In the genomic region with DNA sequence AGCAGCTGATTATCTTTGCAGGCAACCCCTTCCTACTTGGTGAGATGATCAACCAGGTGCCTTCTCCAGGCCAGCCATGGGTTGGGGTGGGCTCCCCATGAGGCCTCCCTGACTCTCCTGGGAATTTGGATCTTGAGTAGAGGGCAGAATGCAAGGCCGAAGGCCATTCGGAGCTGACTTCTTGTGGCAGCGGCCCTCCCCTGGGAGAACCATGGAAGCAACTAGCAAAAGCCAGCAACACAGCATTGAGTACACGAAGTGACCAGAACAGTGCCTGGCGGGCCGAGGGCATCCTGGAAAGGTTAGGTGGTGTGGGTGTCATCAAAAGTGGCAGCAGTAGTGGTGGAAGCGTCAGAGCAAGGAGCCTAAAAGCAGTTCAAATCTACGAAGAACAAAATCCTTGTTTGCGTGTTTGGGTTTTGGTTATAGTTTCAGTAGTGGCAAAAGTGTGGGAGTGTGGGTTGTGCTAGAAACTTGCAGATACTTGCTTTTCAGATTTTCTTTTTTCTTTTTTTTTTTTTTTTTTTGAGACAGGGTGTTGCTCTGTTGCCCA, we compare ENCODE assay signal across 19 cellular contexts. TPM values are rescaled to one million over a fixed set of nuclear protein-coding genes. Genes with fewer than 3 reads are reported as not detected.
A peak's percentile ranks its signal among the peaks of the same experiment; 100 is the strongest.
DNase-seq lines count a peak whose midpoint lies in the region; ATAC-seq, FAIRE-seq and TF ChIP-seq lines count a peak whose summit lies in the region.
"Had no signal": no experiment of that assay in that cellular context is flagged by ENCODE, and none has a peak within 500 bp of the region (broad histone marks: within the 10 kb centered on the region; RNA-seq: fewer than 3 reads in every experiment).

No MANE protein-coding gene starts in this region.

- no peaks in the 10 kb centered on the region for H3K9me3 Mint-ChIP-seq in immature natural killer cell
- H3K9me3 Mint-ChIP-seq: CD8-positive, alpha-beta memory T cell had no signal

- WGBS in esophagus squamous epithelium, 2 donors: 58 to 67% methylated on average over 9 of the region's 9 CpGs
- 84 to 94% (median 88%) methylated on average over 9 of the region's 9 CpGs for WGBS in spleen, 5 donors

- ATAC-seq in RWPE2 (ENCODE audit: low read depth) (no peak), HG03095 (IDR thresholded peaks at IDR 0.05; ENCODE audit: unreplicated experiment) (no peak)

- no peaks in the 10 kb centered on the region for H3K27me3 ChIP-seq in RWPE2 (ENCODE audit: insufficient read depth, poor library complexity, severe bottlenecking)
- no peaks in the 10 kb centered on the region for H3K27me3 ChIP-seq in esophagus squamous epithelium
- peaks cover 0 to 23% (median 0%) of the 10 kb centered on the region in 7 donors for H3K27me3 ChIP-seq in spleen (replicated peaks in 1 of 7)

- intact Hi-C loops in esophagus squamous epithelium (cut with DNase I) (loop anchor here (5.0 kb wide), 1 partner anchor 103 kb away; a partner anchor contains a TSS), spleen (cut with DNase I; ENCODE audit: low total_unique reads) (no loop called here)

- H3K27me3 Mint-ChIP-seq in immature natural killer cell (ENCODE audit: low read depth in 3 of 3): peaks cover 3 to 10% (median 5%) of the 10 kb centered on the region in 3 donors

- H3K36me3 Mint-ChIP-seq in immature natural killer cell: no peaks in the 10 kb centered on the region

- TF ChIP-seq POLR2A in esophagus squamous epithelium (IDR thresholded peaks at IDR 0.05) (no peak), spleen (IDR thresholded peaks at IDR 0.05) (no peak)

- TF ChIP-seq CTCF in RWPE2 (IDR thresholded peaks at IDR 0.05; ENCODE audit: poor library complexity, severe bottlenecking): no peak
- TF ChIP-seq CTCF in esophagus squamous epithelium (IDR thresholded peaks at IDR 0.05): no peak
- TF ChIP-seq CTCF in spleen (IDR thresholded peaks at IDR 0.05 in 8 of 11, conservative IDR thresholded peaks at IDR 0.05 in 3 of 11): no peak

- DNase-seq in GM19239 (ENCODE audit: insufficient read length, low spot score): no peak
- no peak for DNase-seq in RWPE2 (ENCODE audit: low spot score)
- no peak for DNase-seq in esophagus squamous epithelium (lab: John Stamatoyannopoulos, UW)
- peak; percentile 66 for DNase-seq in spleen
- no peak for DNase-seq in SKM-1 (lab: John Stamatoyannopoulos, UW; ENCODE audit: unreplicated experiment)
- DNase-seq in immature natural killer cell: no peak
- DNase-seq: CD8-positive, alpha-beta memory T cell; DMS79; GM23248; KBM-7; NCI-H1417 treated with DMSO at 0.1 percent for 48 hours; NCI-H1930; NCI-H69; SJCRH30 had no signal

- peak; percentile 21 for FAIRE-seq in GM19239 (lab: Jason Lieb, UNC)
- FAIRE-seq: D721Med had no signal

- no peak overlapping the region for H3K4me3 Mint-ChIP-seq in immature natural killer cell
- H3K4me3 Mint-ChIP-seq: CD8-positive, alpha-beta memory T cell had no signal

- no peak overlapping the region for H3K27ac Mint-ChIP-seq in immature natural killer cell

- H3K4me1 ChIP-seq in RWPE2 (ENCODE audit: insufficient read depth, poor library complexity, severe bottlenecking): peaks cover 48% of the 10 kb centered on the region
- peaks cover 36 to 100% (median 55%) of the 10 kb centered on the region in 3 donors for H3K4me1 ChIP-seq in esophagus squamous epithelium
- H3K4me1 ChIP-seq in spleen: peaks cover 2 to 32% (median 27%) of the 10 kb centered on the region in 6 donors
- H3K4me1 ChIP-seq: SJCRH30 had no signal

- H3K27ac ChIP-seq in RWPE2 (ENCODE audit: poor library complexity, severe bottlenecking) (peak overlapping the region; percentile 94), esophagus squamous epithelium (peak overlapping the region; percentile 49 to 95 (median 88)), spleen (no peak overlapping the region)
- H3K27ac ChIP-seq: GM23248, SJCRH30 had no signal

- H3K9me3 ChIP-seq in RWPE2 (ENCODE audit: severe bottlenecking) (no peaks in the 10 kb centered on the region), esophagus squamous epithelium (no peaks in the 10 kb centered on the region), spleen (no peaks in the 10 kb centered on the region)
- H3K9me3 ChIP-seq: SJCRH30 had no signal

- H3K4me3 ChIP-seq in RWPE2 (ENCODE audit: severe bottlenecking) (no peak overlapping the region), esophagus squamous epithelium (no peak overlapping the region), spleen (no peak overlapping the region)
- H3K4me3 ChIP-seq: GM23248, SJCRH30 had no signal

- H3K36me3 ChIP-seq in RWPE2 (ENCODE audit: low read depth) (no peaks in the 10 kb centered on the region), esophagus squamous epithelium (no peaks in the 10 kb centered on the region), spleen (no peaks in the 10 kb centered on the region)
- H3K36me3 ChIP-seq: SJCRH30 had no signal

- peaks cover 3% of the 10 kb centered on the region in 2 donors for H3K4me1 Mint-ChIP-seq in immature natural killer cell

RNA-seq across cellular contexts. Expression of a gene that starts 2.0 kb away (rescaled TPM):
- total RNA-seq in esophagus squamous epithelium (1,000 to 10,000 TPM in 1 of 4 donors, 100 to 1,000 TPM in 3; 480 to 2,454 (median 606) TPM), spleen (10 to 100 TPM in 1 of 7 donors, 1 to 10 TPM in 2, under 1 TPM in 3, not detected in 1; 0.54 to 16.1 (median 0.90) TPM)
- polyA plus RNA-seq in spleen (1 to 10 TPM in 1 of 3 donors, under 1 TPM in 2; 0.36 to 1.2 (median 0.52) TPM), immature natural killer cell (under 1 TPM in 2 of 3 donors, not detected in 1; 0.31 to 0.43 TPM)
- total RNA-seq: CD8-positive, alpha-beta memory T cell; RPMI7951; SJCRH30 had no signal

RNA-seq across cellular contexts. Expression of a gene that starts 33.7 kb away (rescaled TPM):
- total RNA-seq in esophagus squamous epithelium (1 to 10 TPM in 1 of 4 donors, under 1 TPM in 2, not detected in 1; 0.56 to 2.2 (median 0.76) TPM), spleen (not detected)
- polyA plus RNA-seq in spleen (under 1 TPM in 1 of 3 donors, not detected in 2; 0.03 TPM), immature natural killer cell (not detected)
- total RNA-seq: CD8-positive, alpha-beta memory T cell; GM23248; RPMI7951; SJCRH30 had no signal
- polyA plus RNA-seq: AG04450; BJ; CD8-positive, alpha-beta memory T cell; GM23248 had no signal

Comparison
In these comparisons a context has a peak if more than half of its experiments do, and no peak if none do; other contexts are left out.
1. H3K27ac ChIP-seq: peak in RWPE2 (single experiment) and esophagus squamous epithelium (4 of 4); none in spleen (0 of 8).
2. RNA of a gene that starts 2.0 kb away (total RNA-seq): 480 to 2,454 TPM in esophagus squamous epithelium; 0.54 to 16.1 TPM in spleen; every median in the first group is over 10 times any median in the second.